In the genomic region with DNA sequence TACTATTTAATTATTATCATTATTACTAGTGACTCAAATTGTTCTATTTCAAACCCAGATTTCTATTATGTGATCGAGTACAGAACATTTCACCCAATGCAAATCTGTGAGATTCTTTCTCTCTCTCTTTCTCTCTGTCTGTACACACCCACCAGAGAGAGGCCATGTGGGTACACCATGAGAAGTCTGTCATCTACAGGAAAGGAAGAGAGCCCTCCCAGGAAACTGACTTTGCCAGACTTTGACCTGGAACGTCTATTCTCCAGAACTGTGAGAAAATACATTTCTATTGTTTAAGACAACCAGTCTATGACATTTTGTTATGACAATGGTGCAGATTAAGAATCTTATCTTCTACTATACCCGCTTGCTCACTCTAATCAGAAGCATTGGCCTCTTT, we compare ENCODE assay signal across 11 cellular contexts.
"Had no signal": no experiment of that assay in that cellular context is flagged by ENCODE, and none has a peak within 500 bp of the region (broad histone marks: within the 10 kb centered on the region; RNA-seq: fewer than 3 reads in every experiment).

No MANE protein-coding gene starts in this region.

- DNase-seq: GM23248, GOT3, H7, H9, HCEC 1CT, HFFc6 had no signal

- FAIRE-seq: H1, H54 had no signal

- H3K36me3 ChIP-seq: HAP-1 had no signal

- H3K4me3 ChIP-seq: GM23248, GM23338, HAP-1 had no signal

- H3K4me1 ChIP-seq: HAP-1 had no signal

- H3K4me2 ChIP-seq: GM23338 had no signal

- ATAC-seq: GM23338, HCT116 had no signal

- H3K9ac ChIP-seq: GM23248 had no signal

- H3K9me3 ChIP-seq: HAP-1 had no signal

- H3K27ac ChIP-seq: GM23248 had no signal

- H2AFZ ChIP-seq: GM23248, GM23338 had no signal
